8 cellular contexts compared by ENCODE assay signal in genomic region chr4:103074598-103075434, GRCh38. TPM values are rescaled to one million over a fixed set of nuclear protein-coding genes. Genes with fewer than 3 reads are reported as not detected.
A peak's percentile ranks its signal among the peaks of the same experiment; 100 is the strongest.
DNase-seq lines count a peak whose midpoint lies in the region; ATAC-seq, FAIRE-seq and TF ChIP-seq lines count a peak whose summit lies in the region.

No MANE protein-coding gene starts in this region.

- peak overlapping the region; percentile 1 for H3K27ac Mint-ChIP-seq in T-helper 1 cell treated with Interleukin-12 subunit alpha and Interleukin-12 subunit beta and Interleukin-4 antibody, amounts not matched to agents 30 μg/mL and 1 μg/mL, for 36 hours
- peak overlapping the region; percentile 99 for H3K27ac Mint-ChIP-seq in activated B cell treated with CpG ODN at 0.5 μM for 24 hours
- no peak overlapping the region for H3K27ac Mint-ChIP-seq in neural progenitor cell

- 73 to 79% (median 74%) methylated on average over 10 of the region's 10 CpGs for WGBS in small intestine, 3 donors

- H3K4me1 ChIP-seq in neural progenitor cell = peaks cover 15% of the 10 kb centered on the region
- peaks cover 0 to 4% of the 10 kb centered on the region in 2 donors for H3K4me1 ChIP-seq in small intestine (ENCODE audit: control insufficient read depth in 2 of 2, insufficient read depth in 1 of 2, low read depth in 1 of 2, low read length in 1 of 2)

- no peaks in the 10 kb centered on the region for H3K9me3 Mint-ChIP-seq in T-helper 1 cell treated with Interleukin-12 subunit alpha and Interleukin-12 subunit beta and Interleukin-4 antibody, amounts not matched to agents 30 μg/mL and 1 μg/mL, for 36 hours
- no peaks in the 10 kb centered on the region for H3K9me3 Mint-ChIP-seq in activated B cell treated with CpG ODN at 0.5 μM for 24 hours
- peaks cover 2% of the 10 kb centered on the region for H3K9me3 Mint-ChIP-seq in neural progenitor cell

- DNase-seq in T-helper 1 cell (no peak), activated B cell treated with CpG ODN at 0.5 μM for 24 hours (peak; percentile 16), neural progenitor cell (ENCODE audit: low spot score) (no peak), epidermal melanocyte (ENCODE audit: insufficient read length, low spot score) (no peak), small intestine (no peak)
- no peak for DNase-seq in activated effector memory CD4-positive, alpha-beta T cell treated with Interleukin-2 at 50 U/mL for 16 hours

- TF ChIP-seq CTCF in activated B cell treated with CpG ODN at 0.5 μM for 24 hours (IDR thresholded peaks at IDR 0.05) = no peak
- TF ChIP-seq CTCF in neural progenitor cell (IDR thresholded peaks at IDR 0.05) = no peak

- H3K4me1 Mint-ChIP-seq in T-helper 1 cell treated with Interleukin-12 subunit alpha and Interleukin-12 subunit beta and Interleukin-4 antibody, amounts not matched to agents 30 μg/mL and 1 μg/mL, for 36 hours (ENCODE audit: low read depth) = peaks cover 46% of the 10 kb centered on the region
- H3K4me1 Mint-ChIP-seq in activated B cell treated with CpG ODN at 0.5 μM for 24 hours (peaks cover 45% of the 10 kb centered on the region), neural progenitor cell (peaks cover 13% of the 10 kb centered on the region)

- intact Hi-C loops in activated B cell treated with CpG ODN at 0.5 μM for 24 hours (cut with micrococcal nuclease) = loop anchor here (2.0 to 5.0 kb wide), 4 partner anchors 313 to 1728 kb away; partner anchors contain the start of genes MANBA, NFKB1, PPP3CA and SLC39A8

- H3K27ac ChIP-seq in neural progenitor cell (no peak overlapping the region), small intestine (ENCODE audit: low read depth in 1 of 2, low read length in 1 of 2) (no peak overlapping the region)

- no peaks in the 10 kb centered on the region for H3K79me2 ChIP-seq in neural progenitor cell (ENCODE audit: low read depth)

- no peak overlapping the region for H2AFZ ChIP-seq in neural progenitor cell (replicated peaks)

- POLR2A ChIA-PET in activated B cell treated with CpG ODN at 0.5 μM for 24 hours (lab: Charles Lee) = interaction anchor here (1.4 to 3.3 kb wide), 3 partner anchors 248 to 456 kb away, joined by 3 to 32 read pairs (median 9); partner anchors contain the start of genes MANBA and UBE2D3

- H3K27me3 ChIP-seq in neural progenitor cell = peaks cover 32% of the 10 kb centered on the region
- H3K27me3 ChIP-seq in small intestine (ENCODE audit: control insufficient read depth in 2 of 2, insufficient read depth in 2 of 2, low read length in 2 of 2) = no peaks in the 10 kb centered on the region

- no peak for FAIRE-seq in small intestine (lab: Jason Lieb, UNC)

- no peak overlapping the region for H3K9ac ChIP-seq in neural progenitor cell

- H3K4me3 ChIP-seq in neural progenitor cell (peak overlapping the region; percentile 62), small intestine (ENCODE audit: low read depth in 1 of 2, low read length in 2 of 2) (no peak overlapping the region)

- H3K27me3 Mint-ChIP-seq in T-helper 1 cell treated with Interleukin-12 subunit alpha and Interleukin-12 subunit beta and Interleukin-4 antibody, amounts not matched to agents 30 μg/mL and 1 μg/mL, for 36 hours (ENCODE audit: low read depth) = no peaks in the 10 kb centered on the region
- H3K27me3 Mint-ChIP-seq in activated B cell treated with CpG ODN at 0.5 μM for 24 hours (no peaks in the 10 kb centered on the region), neural progenitor cell (ENCODE audit: insufficient read depth, low read depth) (no peaks in the 10 kb centered on the region)

- H3K36me3 ChIP-seq in neural progenitor cell = no peaks in the 10 kb centered on the region
- peaks cover 0 to 3% of the 10 kb centered on the region in 2 donors for H3K36me3 ChIP-seq in small intestine (ENCODE audit: control insufficient read depth in 2 of 2, insufficient read depth in 2 of 2, low read length in 2 of 2)

- peaks cover 15% of the 10 kb centered on the region for H3K36me3 Mint-ChIP-seq in T-helper 1 cell treated with Interleukin-12 subunit alpha and Interleukin-12 subunit beta and Interleukin-4 antibody, amounts not matched to agents 30 μg/mL and 1 μg/mL, for 36 hours (ENCODE audit: low read depth)
- peaks cover 14% of the 10 kb centered on the region for H3K36me3 Mint-ChIP-seq in activated B cell treated with CpG ODN at 0.5 μM for 24 hours (ENCODE audit: low read depth)
- H3K36me3 Mint-ChIP-seq in neural progenitor cell = peaks cover 5% of the 10 kb centered on the region

- peak overlapping the region; percentile 89 for H3K4me3 Mint-ChIP-seq in T-helper 1 cell treated with Interleukin-12 subunit alpha and Interleukin-12 subunit beta and Interleukin-4 antibody, amounts not matched to agents 30 μg/mL and 1 μg/mL, for 36 hours
- H3K4me3 Mint-ChIP-seq in activated B cell treated with CpG ODN at 0.5 μM for 24 hours = peak overlapping the region; percentile 96
- H3K4me3 Mint-ChIP-seq in neural progenitor cell = peak overlapping the region; percentile 93

- peak overlapping the region; percentile 79 for H3K4me2 ChIP-seq in neural progenitor cell

- H4K20me1 ChIP-seq in neural progenitor cell (ENCODE audit: low read depth) = no peaks in the 10 kb centered on the region

- CTCF ChIA-PET in activated B cell treated with CpG ODN at 0.5 μM for 24 hours (lab: Charles Lee) = no interaction called here

- H3K9me3 ChIP-seq in neural progenitor cell (ENCODE audit: low read depth) (no peaks in the 10 kb centered on the region), small intestine (ENCODE audit: control insufficient read depth, low read depth) (no peaks in the 10 kb centered on the region)

- ATAC-seq in HG02973 (IDR thresholded peaks at IDR 0.05; ENCODE audit: unreplicated experiment) = peak; percentile 30
- peak; percentile 42 for ATAC-seq in activated B cell treated with CpG ODN at 0.5 μM for 24 hours (ENCODE audit: low read depth)

- H3F3A ChIP-seq in neural progenitor cell (ENCODE audit: low read depth) = peaks cover 16% of the 10 kb centered on the region

RNA-seq across cellular contexts. Expression of gene SLC9B2, which starts 1.7 kb away (rescaled TPM):
- total RNA-seq in activated B cell treated with CpG ODN at 0.5 μM for 24 hours (31.3 and 33.4 TPM in 2 replicates), neural progenitor cell (ENCODE audit: low replicate concordance) (9.7 and 14.6 TPM in 2 replicates)
- 1 to 10 TPM; 3.8 to 5.8 (median 4.0) TPM for polyA plus RNA-seq in small intestine

RNA-seq across cellular contexts. Expression of gene BDH2, which starts 24.8 kb away (rescaled TPM):
- total RNA-seq in activated B cell treated with CpG ODN at 0.5 μM for 24 hours = 5.1 and 6.5 TPM in 2 replicates
- 80.5 and 95.3 TPM in 2 replicates for total RNA-seq in neural progenitor cell (ENCODE audit: low replicate concordance)
- polyA plus RNA-seq in small intestine = 100 to 1,000 TPM in 2 of 3 donors, 10 to 100 TPM in 1; 73.3 to 317 (median 185) TPM

RNA-seq across cellular contexts. Expression of gene SLC9B1, which starts 55.3 kb away (rescaled TPM):
- total RNA-seq in activated B cell treated with CpG ODN at 0.5 μM for 24 hours = 1.2 and 2.5 TPM in 2 replicates
- total RNA-seq in neural progenitor cell (ENCODE audit: low replicate concordance) = not detected in 2 replicates
- under 1 TPM in 1 of 3 donors, not detected in 2; 0.18 TPM for polyA plus RNA-seq in small intestine

Comparison
In these comparisons a context has a peak if more than half of its experiments do, and no peak if none do; other contexts are left out.
1. RNA of gene BDH2, which starts 24.8 kb away (total RNA-seq): 80.5 to 95.3 TPM in neural progenitor cell; 5.1 to 6.5 TPM in activated B cell treated with CpG ODN at 0.5 μM for 24 hours; every median in the first group is over 10 times any median in the second.
2. Peak in every context shown above with its lines, with median percentiles within 50 percentile points of each other: H3K4me3 Mint-ChIP-seq.